Comparison of ENCODE assay signal across 2 cellular contexts in genomic region chr11:131418214-131418613, GRCh38.
TF ChIP-seq lines count a peak whose summit lies in the region.

No MANE protein-coding gene starts in this region.

TF ChIP-seq in GM23338, 12 proteins besides CTCF, POLR2A, EP300 and RAD21:
- TF ChIP-seq REST (IDR thresholded peaks at IDR 0.05; ENCODE audit: unreplicated experiment) (no peak), STAT1 (IDR thresholded peaks at IDR 0.05; ENCODE audit: unreplicated experiment) (no peak), EZH2 (IDR thresholded peaks at IDR 0.05; ENCODE audit: low read depth, unreplicated experiment) (no peak), NANOG (IDR thresholded peaks at IDR 0.05; ENCODE audit: borderline replicate concordance) (no peak), JUNB (IDR thresholded peaks at IDR 0.05; ENCODE audit: unreplicated experiment) (no peak), ZNF114 (CRISPR knock-in tag; IDR thresholded peaks at IDR 0.05) (no peak), CREB1 (CRISPR knock-in tag; IDR thresholded peaks at IDR 0.05; ENCODE audit: low read depth) (no peak), ZNF331 (CRISPR knock-in tag; IDR thresholded peaks at IDR 0.05; ENCODE audit: low read depth) (no peak), ETS1 (IDR thresholded peaks at IDR 0.05) (no peak)
TF ChIP-seq in GM23338: peak in this region for 0.

TF ChIP-seq in H1, 55 proteins besides CTCF, POLR2A, EP300 and RAD21:
- TF ChIP-seq BACH1 (IDR thresholded peaks at IDR 0.05; ENCODE audit: low read length), result no peak
- no peak for TF ChIP-seq YY1 (IDR thresholded peaks at IDR 0.05; ENCODE audit: low read depth, low read length)
- TF ChIP-seq RFX5 (IDR thresholded peaks at IDR 0.05; ENCODE audit: borderline replicate concordance, low read depth, low read length), result no peak
- no peak for TF ChIP-seq CHD1 (IDR thresholded peaks at IDR 0.05; ENCODE audit: low read depth, low read length)
- TF ChIP-seq GABPA (IDR thresholded peaks at IDR 0.05; ENCODE audit: borderline replicate concordance, insufficient read depth, low read length), result no peak
- TF ChIP-seq KDM1A (IDR thresholded peaks at IDR 0.05; ENCODE audit: borderline replicate concordance, low read length), result no peak
- TF ChIP-seq CBX8 (IDR thresholded peaks at IDR 0.05; ENCODE audit: borderline replicate concordance, low read depth, low read length), result no peak
- TF ChIP-seq SP4 (IDR thresholded peaks at IDR 0.05; ENCODE audit: low read length), result no peak
- TF ChIP-seq NRF1 (IDR thresholded peaks at IDR 0.05; ENCODE audit: low read depth, low read length), result no peak
- TF ChIP-seq NANOG (IDR thresholded peaks at IDR 0.05; ENCODE audit: insufficient read depth, low read depth, low read length, poor library complexity, severe bottlenecking), result no peak
- TF ChIP-seq SUZ12 (IDR thresholded peaks at IDR 0.05; ENCODE audit: low read length), result no peak
- no peak for TF ChIP-seq CHD7 (IDR thresholded peaks at IDR 0.05; ENCODE audit: insufficient replicate concordance, low read length)
- no peak for TF ChIP-seq SAP30 (IDR thresholded peaks at IDR 0.05; ENCODE audit: insufficient read depth, insufficient replicate concordance, low read length)
- no peak for TF ChIP-seq SP1 (IDR thresholded peaks at IDR 0.05; ENCODE audit: low read depth, low read length)
- no peak for TF ChIP-seq MAX (IDR thresholded peaks at IDR 0.05)
- no peak for TF ChIP-seq SIX5 (IDR thresholded peaks at IDR 0.05; ENCODE audit: low read depth, low read length)
